Comparison of ENCODE assay signal across 8 cellular contexts in the genomic region with DNA sequence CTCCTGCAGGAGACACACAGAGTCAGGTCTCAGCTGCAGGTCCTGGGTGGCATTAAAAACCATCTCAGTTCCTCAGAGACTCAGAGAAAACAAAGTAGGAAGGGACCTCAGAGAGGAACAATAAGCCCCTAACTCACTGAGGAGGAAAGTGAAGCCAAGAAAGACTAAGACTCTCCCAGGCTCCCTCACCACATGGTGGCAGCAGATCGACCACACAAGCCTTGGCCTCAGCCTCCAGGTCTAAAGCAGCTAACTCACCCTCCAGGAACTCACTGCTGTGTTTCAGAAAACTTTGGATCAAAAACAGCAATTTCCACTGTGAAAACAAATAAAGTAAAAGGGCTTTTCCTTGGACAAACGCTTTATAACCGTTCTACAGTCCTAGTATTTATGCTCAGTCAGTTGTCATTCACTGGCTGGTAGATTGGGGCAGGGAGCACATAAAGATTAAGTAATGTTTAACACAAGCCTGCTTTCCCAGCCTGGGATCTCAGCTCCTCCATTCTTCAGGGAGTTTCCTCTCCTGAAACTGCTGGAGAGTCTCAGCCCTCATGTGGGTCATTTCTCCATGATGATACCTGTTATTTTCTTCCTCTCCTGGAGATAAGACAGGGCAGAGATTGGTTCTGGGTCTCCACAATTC.
DNase-seq lines count a peak whose midpoint lies in the region; ATAC-seq and TF ChIP-seq lines count a peak whose summit lies in the region.
"Not testable (repeated sequence)": the region's sequence is repeated elsewhere in the genome, so short reads cannot be mapped to it uniquely, and the experiment has no call there.

No MANE protein-coding gene starts in this region.

- not testable (repeated sequence) for H3K9me3 ChIP-seq in DOHH2 (ENCODE audit: control insufficient read depth, insufficient read depth, low read length); OCI-LY3 (ENCODE audit: insufficient read depth, low read length); mammary epithelial cell (replicated peaks; ENCODE audit: insufficient read depth, low read length); neural cell (ENCODE audit: low read length); upper lobe of right lung

- H3K4me1 ChIP-seq in DOHH2 (ENCODE audit: control insufficient read depth, low read length); mammary epithelial cell (ENCODE audit: insufficient read depth, low read length); upper lobe of right lung: not testable (repeated sequence)
- H3K4me1 ChIP-seq in OCI-LY3 (ENCODE audit: low read length): peaks cover 16% of the 10 kb centered on the region

- not testable (repeated sequence) for H3K4me2 ChIP-seq in DOHH2 (ENCODE audit: low read length); OCI-LY3 (ENCODE audit: low read length); mammary epithelial cell (ENCODE audit: insufficient read depth, low read depth, low read length); neural cell (ENCODE audit: low read length)

- not testable (repeated sequence) for H3K4me1 Mint-ChIP-seq in glutamatergic neuron (ENCODE audit: low read depth, unreplicated experiment)

- not testable (repeated sequence) for ATAC-seq in upper lobe of right lung

- not testable (repeated sequence) for H3K36me3 ChIP-seq in DOHH2 (ENCODE audit: control insufficient read depth, low read length); OCI-LY3 (replicated peaks; ENCODE audit: low read depth, low read length); mammary epithelial cell (ENCODE audit: insufficient read depth, low read length); neural cell (ENCODE audit: insufficient read depth, low read length); upper lobe of right lung

- H2AFZ ChIP-seq in OCI-LY3 (ENCODE audit: low read depth, low read length) (0 out of 2 replicates have a peak overlapping the region, but pooled peaks have one; percentile 11), mammary epithelial cell (ENCODE audit: low read depth, low read length) (peak overlapping the region; percentile 44)
- not testable (repeated sequence) for H2AFZ ChIP-seq in neural cell (ENCODE audit: low read depth, low read length)

- TF ChIP-seq RAD21 in neural cell (conservative IDR thresholded peaks at IDR 0.05): not testable (repeated sequence)

- H4K20me1 ChIP-seq in DOHH2 (ENCODE audit: control insufficient read depth, insufficient read depth, low read depth, low read length); OCI-LY3 (ENCODE audit: insufficient read depth, low read length); mammary epithelial cell (ENCODE audit: insufficient read depth, low read length); neural cell (ENCODE audit: insufficient read depth): not testable (repeated sequence)

- H3K27ac Mint-ChIP-seq in glutamatergic neuron (ENCODE audit: unreplicated experiment): not testable (repeated sequence)

- WGBS in mammary epithelial cell (ENCODE audit: low coverage, missing lambda C conversion rate): 0% methylated on average over 3 of the region's 3 CpGs

- CTCF ChIA-PET in mammary epithelial cell (lab: Charles Lee; ENCODE audit: low non-redundant PET): interaction anchor here (0.5 kb wide), 1 partner anchor 43 kb away, joined by 3 read pairs; no protein-coding TSS in a partner anchor

- not testable (repeated sequence) for H3K36me3 Mint-ChIP-seq in glutamatergic neuron (ENCODE audit: unreplicated experiment)

- H3K9me2 ChIP-seq in DOHH2 (replicated peaks; ENCODE audit: control insufficient read depth, low read length); neural cell (ENCODE audit: insufficient read depth, low read length): not testable (repeated sequence)

- H3K9me3 Mint-ChIP-seq in glutamatergic neuron (ENCODE audit: unreplicated experiment): not testable (repeated sequence)

- dilution Hi-C loops in mammary epithelial cell (cut with HindIII; ENCODE audit: low sequenced_read_pairs): not testable (repeated sequence)

- TF ChIP-seq CTCF in DOHH2 (IDR thresholded peaks at IDR 0.05; ENCODE audit: low read depth, low read length, poor library complexity, severe bottlenecking) (peak; percentile 58), OCI-LY3 (IDR thresholded peaks at IDR 0.05; ENCODE audit: low read depth, low read length) (peak; percentile 66), mammary epithelial cell (conservative IDR thresholded peaks at IDR 0.05 in 1 of 2, IDR thresholded peaks at IDR 0.05 in 1 of 2; ENCODE audit: extremely low read depth in 1 of 2, insufficient read depth in 1 of 2, low read depth in 1 of 2, low read length in 2 of 2) (peak; percentile 46 to 64), glutamatergic neuron (IDR thresholded peaks at IDR 0.05; ENCODE audit: partially characterized antibody, unreplicated experiment) (peak; percentile 27), neural cell (IDR thresholded peaks at IDR 0.05; ENCODE audit: poor library complexity, severe bottlenecking) (peak; percentile 62), upper lobe of right lung (IDR thresholded peaks at IDR 0.05) (peak; percentile 52)

- not testable (repeated sequence) for BruUV-seq in mammary epithelial cell (replicated peaks; lab: Mats Ljungman, UMichigan)

- H3K4me3 ChIP-seq in DOHH2 (ENCODE audit: low read length); OCI-LY3 (ENCODE audit: low read length); mammary epithelial cell (replicated peaks in 1 of 3; ENCODE audit: insufficient read depth in 1 of 3, low read depth in 2 of 3, low read length in 3 of 3); neural cell (ENCODE audit: low read length); upper lobe of right lung: not testable (repeated sequence)

- H3K4me3 Mint-ChIP-seq in glutamatergic neuron (ENCODE audit: unreplicated experiment): not testable (repeated sequence)

- H3K27ac ChIP-seq in DOHH2 (ENCODE audit: low read depth, low read length); OCI-LY3 (ENCODE audit: low read length); mammary epithelial cell (ENCODE audit: insufficient read depth, low read depth, low read length); neural cell (ENCODE audit: low read length); upper lobe of right lung: not testable (repeated sequence)

- not testable (repeated sequence) for H3K27me3 Mint-ChIP-seq in glutamatergic neuron (ENCODE audit: unreplicated experiment)

- H3F3A ChIP-seq in DOHH2 (ENCODE audit: control insufficient read depth, insufficient read depth); neural cell (ENCODE audit: insufficient read depth, low read length, poor library complexity, severe bottlenecking): not testable (repeated sequence)

- DNase-seq in HT-29 (ENCODE audit: low spot score) (peak; percentile 42), mammary epithelial cell (peak; percentile 33)
- DNase-seq in activated CD4-positive, alpha-beta T cell treated with anti-CD3 and anti-CD28 coated beads, Interleukin-2, amount 50 U/mL, for 48 hours: peak; percentile 21 to 31
- not testable (repeated sequence) for DNase-seq in glutamatergic neuron, upper lobe of right lung

- in situ Hi-C loops in mammary epithelial cell (cut with MboI; ENCODE audit: low sequenced_read_pairs in 2 of 2): not testable (repeated sequence)

- H3K9ac ChIP-seq in OCI-LY3 (ENCODE audit: low read length); mammary epithelial cell (ENCODE audit: insufficient read depth, low read length); neural cell (ENCODE audit: low read length): not testable (repeated sequence)

- TF ChIP-seq EP300 in neural cell (conservative IDR thresholded peaks at IDR 0.05; ENCODE audit: poor library complexity, severe bottlenecking): not testable (repeated sequence)

- intact Hi-C loops in mammary epithelial cell (cut with micrococcal nuclease): loop anchor here (1.0 kb wide), 1 partner anchor 39 kb away; no protein-coding TSS in a partner anchor
- intact Hi-C loops in upper lobe of right lung (cut with DNase I): not testable (repeated sequence)

- peaks cover 37% of the 10 kb centered on the region for H3K27me3 ChIP-seq in DOHH2 (ENCODE audit: control insufficient read depth, low read length)
- peaks cover 36% of the 10 kb centered on the region for H3K27me3 ChIP-seq in OCI-LY3 (ENCODE audit: low read depth, low read length)
- H3K27me3 ChIP-seq in mammary epithelial cell (ENCODE audit: insufficient read depth, low read length); neural cell (ENCODE audit: insufficient read depth, low read depth, low read length): not testable (repeated sequence)
- H3K27me3 ChIP-seq in upper lobe of right lung: peaks cover 26% of the 10 kb centered on the region

- H3K79me2 ChIP-seq in DOHH2 (ENCODE audit: control insufficient read depth, low read length); OCI-LY3 (ENCODE audit: low read length); mammary epithelial cell (ENCODE audit: insufficient read depth, low read length); neural cell (replicated peaks; ENCODE audit: insufficient read depth, low read length): not testable (repeated sequence)

TF ChIP-seq in neural cell, 6 proteins besides CTCF, POLR2A, EP300 and RAD21:
- peak; percentile 63 for TF ChIP-seq SMC3 (conservative IDR thresholded peaks at IDR 0.05; ENCODE audit: poor library complexity)
TF ChIP-seq in neural cell: peak in this region for 1; not testable (repeated sequence) for 5.
